Comparison of ENCODE assay signal across 19 cellular contexts in genomic region chr6:151721141-151721540, GRCh38.
DNase-seq lines count a peak whose midpoint lies in the region; ATAC-seq and TF ChIP-seq lines count a peak whose summit lies in the region.
"Had no signal": no experiment of that assay in that cellular context is flagged by ENCODE, and none has a peak within 500 bp of the region (broad histone marks: within the 10 kb centered on the region; RNA-seq: fewer than 3 reads in every experiment).

No MANE protein-coding gene starts in this region.

- peaks cover 0 to 20% (median 7%) of the 10 kb centered on the region in 5 donors for H3K36me3 Mint-ChIP-seq in naive thymus-derived CD4-positive, alpha-beta T cell
- no peaks in the 10 kb centered on the region for H3K36me3 Mint-ChIP-seq in activated CD8-positive, alpha-beta T cell treated with anti-CD3 and anti-CD28 coated beads, Interleukin-2, amount 10 ng/mL, durations not matched to agents 7 days and 5 days (ENCODE audit: low read depth)
- H3K36me3 Mint-ChIP-seq: IgD-negative memory B cell had no signal

- peaks cover 0 to 57% (median 31%) of the 10 kb centered on the region in 7 donors for H3K4me1 Mint-ChIP-seq in naive thymus-derived CD4-positive, alpha-beta T cell
- H3K4me1 Mint-ChIP-seq in activated CD8-positive, alpha-beta T cell treated with anti-CD3 and anti-CD28 coated beads, Interleukin-2, amount 10 ng/mL, durations not matched to agents 7 days and 5 days (ENCODE audit: low read depth) = peaks cover 5% of the 10 kb centered on the region

- WGBS in adrenal gland, 4 donors = 80 to 94% (median 86%) methylated on average over 3 of the region's 3 CpGs

- no peak for TF ChIP-seq POLR2A in adrenal gland (IDR thresholded peaks at IDR 0.05)

- TF ChIP-seq CTCF in fibroblast of mammary gland (conservative IDR thresholded peaks at IDR 0.05; ENCODE audit: control insufficient read depth, insufficient read depth, low read depth, low read length) (no peak), adrenal gland (IDR thresholded peaks at IDR 0.05) (no peak)

- peak overlapping the region in 1 of 9 donors; percentile 22 for H3K27ac Mint-ChIP-seq in naive thymus-derived CD4-positive, alpha-beta T cell
- no peak overlapping the region for H3K27ac Mint-ChIP-seq in activated CD8-positive, alpha-beta T cell treated with anti-CD3 and anti-CD28 coated beads, Interleukin-2, amount 10 ng/mL, durations not matched to agents 7 days and 5 days
- H3K27ac Mint-ChIP-seq: CD8-positive, alpha-beta memory T cell; HFFc6 had no signal

- H3K27ac ChIP-seq in naive thymus-derived CD4-positive, alpha-beta T cell (ENCODE audit: low read depth, low read length) = no peak overlapping the region
- H3K27ac ChIP-seq in adrenal gland = no peak overlapping the region
- H3K27ac ChIP-seq: BLaER1 treated with 17β-estradiol and CSF1 and Interleukin-3, amounts not matched to agents 10 nM and 100 nM; SJCRH30 had no signal

- H3K9me3 Mint-ChIP-seq in naive thymus-derived CD4-positive, alpha-beta T cell = no peaks in the 10 kb centered on the region
- H3K9me3 Mint-ChIP-seq in activated CD8-positive, alpha-beta T cell treated with anti-CD3 and anti-CD28 coated beads, Interleukin-2, amount 10 ng/mL, durations not matched to agents 7 days and 5 days (ENCODE audit: insufficient read depth) = no peaks in the 10 kb centered on the region
- H3K9me3 Mint-ChIP-seq: CD8-positive, alpha-beta memory T cell; HFFc6 had no signal

- H3K36me3 ChIP-seq in naive thymus-derived CD4-positive, alpha-beta T cell (ENCODE audit: control insufficient read depth in 2 of 3, insufficient read depth in 3 of 3, low read length in 3 of 3) = no peaks in the 10 kb centered on the region
- H3K36me3 ChIP-seq in adrenal gland (replicated peaks in 1 of 2) = no peaks in the 10 kb centered on the region
- H3K36me3 ChIP-seq: BLaER1 treated with 17β-estradiol and CSF1 and Interleukin-3, amounts not matched to agents 10 nM and 100 nM; SJCRH30 had no signal

- no peak for ATAC-seq in naive thymus-derived CD4-positive, alpha-beta T cell
- no peak for ATAC-seq in activated CD8-positive, alpha-beta T cell treated with anti-CD3 and anti-CD28 coated beads, Interleukin-2, amount 10 ng/mL, durations not matched to agents 7 days and 5 days

- CTCF ChIA-PET in naive thymus-derived CD4-positive, alpha-beta T cell (lab: Charles Lee) = no interaction called here
- CTCF ChIA-PET in activated CD8-positive, alpha-beta T cell treated with anti-CD3 and anti-CD28 coated beads, Interleukin-2, amount 10 ng/mL, durations not matched to agents 7 days and 5 days (lab: Charles Lee) = no interaction called here

- no peaks in the 10 kb centered on the region for H3K27me3 ChIP-seq in naive thymus-derived CD4-positive, alpha-beta T cell (ENCODE audit: control insufficient read depth in 2 of 2, insufficient read depth in 2 of 2, low read length in 2 of 2)
- no peaks in the 10 kb centered on the region for H3K27me3 ChIP-seq in adrenal gland
- H3K27me3 ChIP-seq: BLaER1 treated with 17β-estradiol and CSF1 and Interleukin-3, amounts not matched to agents 10 nM and 100 nM; SJCRH30 had no signal

- peak; percentile 1 for DNase-seq in EH (ENCODE audit: low read depth)
- DNase-seq in HS-5 (ENCODE audit: low read depth) = peak; percentile 50
- DNase-seq in fibroblast of mammary gland (ENCODE audit: low read depth) = peak; percentile 84
- DNase-seq in stromal cell of bone marrow (ENCODE audit: low read depth) = peak; percentile 47
- no peak for DNase-seq in naive thymus-derived CD4-positive, alpha-beta T cell
- DNase-seq in adrenal gland = no peak
- no peak for DNase-seq in activated CD8-positive, alpha-beta T cell treated with anti-CD3 and anti-CD28 coated beads, Interleukin-2, amount 10 ng/mL, durations not matched to agents 7 days and 5 days
- DNase-seq: CD8-positive, alpha-beta memory T cell; DMS79 treated with DMSO at 0.1 percent for 48 hours; HFFc6; NCI-H1105; NCI-H1694 treated with DMSO at 0.1 percent for 48 hours; NCI-H2107; NCI-H446; NCI-H69; SJCRH30; SW 1271 had no signal

- H3K4me3 ChIP-seq in fibroblast of mammary gland (ENCODE audit: control insufficient read depth, low read depth, low read length) = no peak overlapping the region
- no peak overlapping the region for H3K4me3 ChIP-seq in naive thymus-derived CD4-positive, alpha-beta T cell (ENCODE audit: low read length)
- H3K4me3 ChIP-seq in adrenal gland = no peak overlapping the region
- H3K4me3 ChIP-seq: BLaER1 treated with 17β-estradiol and CSF1 and Interleukin-3, amounts not matched to agents 10 nM and 100 nM; SJCRH30 had no signal

- no peaks in the 10 kb centered on the region for H3K9me3 ChIP-seq in naive thymus-derived CD4-positive, alpha-beta T cell (ENCODE audit: control insufficient read depth in 2 of 3, low read length in 3 of 3)
- no peaks in the 10 kb centered on the region for H3K9me3 ChIP-seq in adrenal gland (replicated peaks in 1 of 3)
- H3K9me3 ChIP-seq: SJCRH30 had no signal

- intact Hi-C loops in naive thymus-derived CD4-positive, alpha-beta T cell (cut with micrococcal nuclease) = no loop called here
- intact Hi-C loops in adrenal gland (cut with DNase I) = no loop called here

- peaks cover 0 to 7% (median 0%) of the 10 kb centered on the region in 5 donors for H3K27me3 Mint-ChIP-seq in naive thymus-derived CD4-positive, alpha-beta T cell
- H3K27me3 Mint-ChIP-seq in activated CD8-positive, alpha-beta T cell treated with anti-CD3 and anti-CD28 coated beads, Interleukin-2, amount 10 ng/mL, durations not matched to agents 7 days and 5 days (ENCODE audit: low read depth) = no peaks in the 10 kb centered on the region
- H3K27me3 Mint-ChIP-seq: IgD-negative memory B cell had no signal

- H3K4me3 Mint-ChIP-seq in naive thymus-derived CD4-positive, alpha-beta T cell = no peak overlapping the region
- H3K4me3 Mint-ChIP-seq in activated CD8-positive, alpha-beta T cell treated with anti-CD3 and anti-CD28 coated beads, Interleukin-2, amount 10 ng/mL, durations not matched to agents 7 days and 5 days = no peak overlapping the region
- H3K4me3 Mint-ChIP-seq: CD8-positive, alpha-beta memory T cell; HFFc6 had no signal

- peaks cover 4 to 5% of the 10 kb centered on the region in 2 donors for H3K4me1 ChIP-seq in naive thymus-derived CD4-positive, alpha-beta T cell (ENCODE audit: control insufficient read depth in 2 of 2, insufficient read depth in 2 of 2, low read length in 2 of 2)
- no peaks in the 10 kb centered on the region for H3K4me1 ChIP-seq in adrenal gland (replicated peaks in 1 of 2)
- H3K4me1 ChIP-seq: SJCRH30 had no signal

- POLR2A ChIA-PET in naive thymus-derived CD4-positive, alpha-beta T cell (lab: Charles Lee) = no interaction called here
- POLR2A ChIA-PET in activated CD8-positive, alpha-beta T cell treated with anti-CD3 and anti-CD28 coated beads, Interleukin-2, amount 10 ng/mL, durations not matched to agents 7 days and 5 days (lab: Charles Lee) = no interaction called here

Comparison
In these comparisons a context has a peak if more than half of its experiments do, and no peak if none do; other contexts are left out.
1. DNase-seq: peak in EH (single experiment), HS-5 (single experiment), fibroblast of mammary gland (single experiment) and stromal cell of bone marrow (single experiment); none in naive thymus-derived CD4-positive, alpha-beta T cell (0 of 9), adrenal gland (0 of 7) and activated CD8-positive, alpha-beta T cell treated with anti-CD3 and anti-CD28 coated beads, Interleukin-2, amount 10 ng/mL, durations not matched to agents 7 days and 5 days (single experiment).